In genomic region chr2:104846182-104846954, GRCh38 we compare ENCODE assay signal across 1 cellular context.
TF ChIP-seq lines count a peak whose summit lies in the region.

No MANE protein-coding gene starts in this region.

TF ChIP-seq in HEK293, 187 proteins besides CTCF, POLR2A, EP300 and RAD21 (continued from another document):
- no peak for TF ChIP-seq ZNF518A (tag by site-specific recombination; conservative IDR thresholded peaks at IDR 0.05; ENCODE audit: low read depth)
